14 cellular contexts compared by ENCODE assay signal in genomic region chr11:12073436-12073835, GRCh38. TPM values are rescaled to one million over a fixed set of nuclear protein-coding genes. Genes with fewer than 3 reads are reported as not detected.
DNase-seq lines count a peak whose midpoint lies in the region; ATAC-seq, FAIRE-seq and TF ChIP-seq lines count a peak whose summit lies in the region.
"Had no signal": no experiment of that assay in that cellular context is flagged by ENCODE, and none has a peak within 500 bp of the region (broad histone marks: within the 10 kb centered on the region; RNA-seq: fewer than 3 reads in every experiment).

No MANE protein-coding gene starts in this region.

- FAIRE-seq in A549 (lab: Jason Lieb, UNC) (no peak), HTR-8/SVneo (lab: Jason Lieb, UNC) (peak; percentile 9)

- POLR2A ChIA-PET in A549 (lab: Yijun Ruan, JAX) = no interaction called here

- H3K4me3 ChIP-seq in A549 (no peak overlapping the region), sigmoid colon (no peak overlapping the region)

- H3K36me3 ChIP-seq in sigmoid colon = no peaks in the 10 kb centered on the region

- peaks cover 10% of the 10 kb centered on the region for H3K4me1 Mint-ChIP-seq in activated T-helper 17 cell treated with anti-CD3 and anti-CD28 coated beads, Interleukin-2, amount 50 U/mL, for 72 hours
- H3K4me1 Mint-ChIP-seq: B cell had no signal

- H3K9me3 Mint-ChIP-seq in activated T-helper 17 cell treated with anti-CD3 and anti-CD28 coated beads, Interleukin-2, amount 50 U/mL, for 72 hours = no peaks in the 10 kb centered on the region
- H3K9me3 Mint-ChIP-seq: CD4-positive, alpha-beta T cell had no signal

- H3K4me2 ChIP-seq in A549 = no peak overlapping the region

- TF ChIP-seq CTCF in A549 (IDR thresholded peaks at IDR 0.05) = no peak
- no peak for TF ChIP-seq CTCF in sigmoid colon (IDR thresholded peaks at IDR 0.05)

- H3K27me3 Mint-ChIP-seq in activated T-helper 17 cell treated with anti-CD3 and anti-CD28 coated beads, Interleukin-2, amount 50 U/mL, for 72 hours = peaks cover 4% of the 10 kb centered on the region
- H3K27me3 Mint-ChIP-seq: CD4-positive, alpha-beta T cell had no signal

- CTCF ChIA-PET in A549 (lab: Yijun Ruan, JAX) = no interaction called here

- no peak for DNase-seq in A549 (ENCODE audit: low read depth in 1 of 2, low spot score in 1 of 2)
- no peak for DNase-seq in HTR-8/SVneo (ENCODE audit: insufficient read length, low spot score)
- DNase-seq in sigmoid colon = peak; percentile 37
- DNase-seq in T-helper 2 cell = no peak
- DNase-seq in stimulated activated naive CD8-positive, alpha-beta T cell treated with anti-CD3 and anti-CD28 coated beads, Interleukin-15, Interleukin-2, amounts not matched to agents 100 U/mL and 50 U/mL, for 24 hours = no peak
- DNase-seq: 8988T; C1 segment of cervical spinal cord; Calu3; CD4-positive, alpha-beta T cell; DMS 273 treated with DMSO at 0.1 percent for 48 hours; HCEC 1CT had no signal

- no peaks in the 10 kb centered on the region for H3K36me3 Mint-ChIP-seq in activated T-helper 17 cell treated with anti-CD3 and anti-CD28 coated beads, Interleukin-2, amount 50 U/mL, for 72 hours (ENCODE audit: low read depth)

- no peak overlapping the region for H3K4me3 Mint-ChIP-seq in activated T-helper 17 cell treated with anti-CD3 and anti-CD28 coated beads, Interleukin-2, amount 50 U/mL, for 72 hours
- H3K4me3 Mint-ChIP-seq: B cell; CD4-positive, alpha-beta T cell had no signal

- H3K27ac ChIP-seq in A549 = peak overlapping the region; percentile 97
- no peak overlapping the region for H3K27ac ChIP-seq in sigmoid colon

- H3K27me3 ChIP-seq in sigmoid colon = no peaks in the 10 kb centered on the region

- H3K27ac Mint-ChIP-seq in activated T-helper 17 cell treated with anti-CD3 and anti-CD28 coated beads, Interleukin-2, amount 50 U/mL, for 72 hours = peak overlapping the region; percentile 50
- H3K27ac Mint-ChIP-seq: B cell; CD4-positive, alpha-beta T cell had no signal

- no peak for TF ChIP-seq POLR2A in A549 (IDR thresholded peaks at IDR 0.05; ENCODE audit: low read length)
- TF ChIP-seq POLR2A in sigmoid colon (IDR thresholded peaks at IDR 0.05) = no peak

- H3K9me3 ChIP-seq in A549 = peaks cover 7% of the 10 kb centered on the region; the same call in 2 of the 3 replicates
- H3K9me3 ChIP-seq in sigmoid colon = no peaks in the 10 kb centered on the region

- TF ChIP-seq EP300 in A549 (IDR thresholded peaks at IDR 0.05) (no peak), sigmoid colon (IDR thresholded peaks at IDR 0.05) (no peak)

- ATAC-seq in A549 = no peak
- ATAC-seq in activated T-helper 17 cell treated with anti-CD3 and anti-CD28 coated beads, Interleukin-2, amount 50 U/mL, for 72 hours (replicated peaks) = no peak
- no peak for ATAC-seq in HG02885 (IDR thresholded peaks at IDR 0.05; ENCODE audit: poor library complexity, unreplicated experiment)
- ATAC-seq in stimulated activated naive CD8-positive, alpha-beta T cell treated with anti-CD3 and anti-CD28 coated beads, Interleukin-15, Interleukin-2, amounts not matched to agents 100 U/mL and 50 U/mL, for 24 hours = no peak

- intact Hi-C loops in sigmoid colon (cut with DNase I) = no loop called here

- no peak for TF ChIP-seq RAD21 in A549 (conservative IDR thresholded peaks at IDR 0.05 in 1 of 2, IDR thresholded peaks at IDR 0.05 in 1 of 2)

- WGBS in A549 (ENCODE audit: missing lambda C conversion rate) = 90% methylated on average over 8 of the region's 8 CpGs
- 91 to 93% methylated on average over 8 of the region's 8 CpGs for WGBS in sigmoid colon, 2 donors

- H3K4me1 ChIP-seq in A549 = peaks cover 89% of the 10 kb centered on the region
- H3K4me1 ChIP-seq in sigmoid colon = peaks cover 0 to 29% (median 22%) of the 10 kb centered on the region in 4 donors

TF ChIP-seq in A549, 52 proteins besides CTCF, POLR2A, EP300 and RAD21:
- TF ChIP-seq SREBF2 (IDR thresholded peaks at IDR 0.05) (no peak), HDAC2 (IDR thresholded peaks at IDR 0.05) (no peak), JUNB (IDR thresholded peaks at IDR 0.05) (no peak), HOXB5 (CRISPR knock-in tag; IDR thresholded peaks at IDR 0.05) (no peak), GATA3 (IDR thresholded peaks at IDR 0.05; ENCODE audit: borderline replicate concordance) (no peak), FOSL2 (IDR thresholded peaks at IDR 0.05) (no peak), FOSL2 (CRISPR knock-in tag; IDR thresholded peaks at IDR 0.05) (no peak)
- TF ChIP-seq, protein P1, sequence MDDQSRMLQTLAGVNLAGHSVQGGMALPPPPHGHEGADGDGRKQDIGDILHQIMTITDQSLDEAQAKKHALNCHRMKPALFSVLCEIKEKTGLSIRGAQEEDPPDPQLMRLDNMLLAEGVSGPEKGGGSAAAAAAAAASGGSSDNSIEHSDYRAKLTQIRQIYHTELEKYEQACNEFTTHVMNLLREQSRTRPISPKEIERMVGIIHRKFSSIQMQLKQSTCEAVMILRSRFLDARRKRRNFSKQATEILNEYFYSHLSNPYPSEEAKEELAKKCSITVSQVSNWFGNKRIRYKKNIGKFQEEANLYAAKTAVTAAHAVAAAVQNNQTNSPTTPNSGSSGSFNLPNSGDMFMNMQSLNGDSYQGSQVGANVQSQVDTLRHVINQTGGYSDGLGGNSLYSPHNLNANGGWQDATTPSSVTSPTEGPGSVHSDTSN (IDR thresholded peaks at IDR 0.05) = no peak

RNA-seq across cellular contexts. Expression of gene MICAL2, which starts 37.0 kb away (rescaled TPM):
- polyA plus RNA-seq in A549 (2011; rRNA removed) (42.1 and 52.4 TPM in 2 replicates), A549 (2017; fragmentation: RNase III; extraction: RNeasy Plus Mini Kit Qiagen cat#74134 plus additional on column Dnase treatment) (39.8 to 43.6 TPM (median 43.5 TPM) in 3 replicates), sigmoid colon (10 to 100 TPM; 36.6 to 92.2 (median 91.1) TPM)
- 19.3 and 22.9 TPM in 2 replicates for polyA plus RNA-seq in A549 (2012; cell fraction: cytosol; rRNA removed)
- 25.5 and 31.9 TPM in 2 replicates for polyA plus RNA-seq in A549 (2012; cell fraction: nucleus; rRNA removed)
- polyA minus RNA-seq in A549 (2011; rRNA and poly(A)+ RNA removed) = 104 and 112 TPM in 2 replicates
- 100 to 1,000 TPM; 127 to 253 TPM for total RNA-seq in activated T-helper 17 cell treated with anti-CD3 and anti-CD28 coated beads, Interleukin-2, amount 50 U/mL, for 72 hours
- total RNA-seq in sigmoid colon = 100 to 1,000 TPM; 115 to 145 (median 130) TPM

Comparison
In these comparisons a context has a peak if more than half of its experiments do, and no peak if none do; other contexts are left out.
1. H3K27ac ChIP-seq: peak in A549 (2 of 2); none in sigmoid colon (0 of 4).